Comparison of ENCODE assay signal across 18 cellular contexts in the genomic region with DNA sequence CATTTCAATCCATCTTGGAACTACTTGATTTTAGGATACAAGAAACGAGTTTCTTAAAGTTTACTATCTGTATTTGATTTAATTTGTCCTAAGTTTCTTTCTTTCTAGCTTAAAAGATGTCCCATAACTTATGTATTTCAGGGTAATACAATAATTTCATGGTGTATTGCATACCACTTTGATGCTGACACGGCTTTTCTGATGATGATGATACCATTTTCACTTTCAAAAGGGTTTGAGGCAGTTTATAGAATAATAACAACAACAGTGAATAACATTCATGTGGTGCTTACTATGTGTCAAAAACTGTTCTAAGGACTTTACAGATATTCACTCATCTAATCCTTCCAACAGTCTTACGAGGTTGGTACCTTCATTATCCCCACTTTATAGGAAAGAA. TPM values are rescaled to one million over a fixed set of nuclear protein-coding genes. Genes with fewer than 3 reads are reported as not detected.
"Had no signal": no experiment of that assay in that cellular context is flagged by ENCODE, and none has a peak within 500 bp of the region (broad histone marks: within the 10 kb centered on the region; RNA-seq: fewer than 3 reads in every experiment).

No MANE protein-coding gene starts in this region.

- H3K4me3 Mint-ChIP-seq: mesothelial cell of epicardium, T-cell had no signal

- H3K4me3 ChIP-seq: cardiac muscle cell, lower lobe of right lung, right atrium auricular region, skin epidermis, thoracic aorta, upper lobe of right lung had no signal

- H3K27ac ChIP-seq: cardiac muscle cell, lower lobe of right lung, right atrium auricular region, skin epidermis, thoracic aorta, upper lobe of right lung had no signal

- DNase-seq: activated CD4-positive, alpha-beta T cell treated with anti-CD3 and anti-CD28 coated beads for 1 hour; activated CD8-positive, alpha-beta memory T cell treated with anti-CD3 and anti-CD28 coated beads, Interleukin-2, amount 50 U/mL, for 48 hours; activated effector memory CD4-positive, alpha-beta T cell treated with Interleukin-2 at 50 U/mL for 16 hours; activated naive CD4-positive, alpha-beta T cell treated with anti-CD3 and anti-CD28 coated beads, Interleukin-2, amount 50 U/mL, for 16 hours; left colon; lower lobe of right lung; stimulated activated CD4-positive, alpha-beta T cell treated with anti-CD3 and anti-CD28 coated beads, Interleukin-15, amount 100 ng/mL, for 24 hours; stimulated activated CD4-positive, alpha-beta T cell treated with anti-CD3 and anti-CD28 coated beads, Interleukin-4, amount 100 ng/mL, for 4 hours; stimulated activated CD8-positive, alpha-beta memory T cell treated with anti-CD3 and anti-CD28 coated beads, Interleukin-4, amount 100 ng/mL, for 48 hours; T-cell; T-helper 9 cell; upper lobe of right lung had no signal

- H3K27me3 ChIP-seq: cardiac muscle cell, right atrium auricular region, upper lobe of right lung had no signal

- H3K36me3 ChIP-seq: cardiac muscle cell, lower lobe of right lung, right atrium auricular region, thoracic aorta, upper lobe of right lung had no signal

- H3K27me3 Mint-ChIP-seq: T-cell had no signal

- H3K9me3 Mint-ChIP-seq: mesothelial cell of epicardium had no signal

- H3K4me1 Mint-ChIP-seq: mesothelial cell of epicardium had no signal

- H3K27ac Mint-ChIP-seq: mesothelial cell of epicardium, progenitor cell of endocrine pancreas, T-cell had no signal

- ATAC-seq: left colon, lower lobe of right lung, T-cell, upper lobe of right lung had no signal

- H3K36me3 Mint-ChIP-seq: mesothelial cell of epicardium, T-cell had no signal

RNA-seq across cellular contexts. Expression of gene POU2AF1, which starts 33.2 kb away (rescaled TPM):
- total RNA-seq: cardiac muscle cell, mesothelial cell of epicardium, thoracic aorta had no signal
